1 cellular context compared by ENCODE assay signal in the genomic region with DNA sequence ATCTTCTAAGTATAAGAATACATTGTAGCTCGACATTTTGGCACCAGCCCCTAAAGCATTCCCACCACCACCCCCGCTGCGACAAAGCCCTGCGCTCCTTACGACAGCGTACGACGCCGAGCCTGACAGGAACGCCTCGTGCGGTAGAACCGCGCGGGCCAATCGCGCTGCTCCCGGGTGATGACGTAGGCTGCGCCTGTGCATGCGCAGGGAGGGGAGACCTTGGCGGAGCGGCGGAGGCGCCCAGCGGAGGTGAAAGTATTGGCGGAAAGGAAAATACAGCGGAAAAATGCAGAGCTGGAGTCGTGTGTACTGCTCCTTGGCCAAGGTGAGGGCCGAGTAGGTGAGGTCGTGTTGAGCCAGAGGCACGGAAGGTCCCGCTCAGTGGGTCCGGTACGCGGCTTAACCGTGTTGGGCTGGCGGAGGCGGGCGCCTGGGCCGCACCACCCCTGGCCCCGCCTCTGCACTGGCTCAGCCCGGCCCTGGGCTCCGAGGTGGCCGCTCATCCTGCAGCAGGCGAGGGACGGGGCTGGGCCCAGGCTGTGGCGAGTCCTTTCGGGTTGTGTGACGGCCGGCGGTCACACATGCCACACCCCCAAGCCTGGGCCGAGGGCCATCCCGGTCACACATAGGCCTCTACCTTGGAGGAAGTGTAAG.
A peak's percentile ranks its signal among the peaks of the same experiment; 100 is the strongest.
TF ChIP-seq lines count a peak whose summit lies in the region.

A gene with protein sequence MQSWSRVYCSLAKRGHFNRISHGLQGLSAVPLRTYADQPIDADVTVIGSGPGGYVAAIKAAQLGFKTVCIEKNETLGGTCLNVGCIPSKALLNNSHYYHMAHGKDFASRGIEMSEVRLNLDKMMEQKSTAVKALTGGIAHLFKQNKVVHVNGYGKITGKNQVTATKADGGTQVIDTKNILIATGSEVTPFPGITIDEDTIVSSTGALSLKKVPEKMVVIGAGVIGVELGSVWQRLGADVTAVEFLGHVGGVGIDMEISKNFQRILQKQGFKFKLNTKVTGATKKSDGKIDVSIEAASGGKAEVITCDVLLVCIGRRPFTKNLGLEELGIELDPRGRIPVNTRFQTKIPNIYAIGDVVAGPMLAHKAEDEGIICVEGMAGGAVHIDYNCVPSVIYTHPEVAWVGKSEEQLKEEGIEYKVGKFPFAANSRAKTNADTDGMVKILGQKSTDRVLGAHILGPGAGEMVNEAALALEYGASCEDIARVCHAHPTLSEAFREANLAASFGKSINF (plus strand): TSS at position 222 of the 657 bp plus-strand sequence. CDS start 68 bp downstream, at position 290.

TF ChIP-seq in H1, 55 proteins besides CTCF, POLR2A, EP300 and RAD21 (continued from another document):
- peak; percentile 84 for TF ChIP-seq NRF1 (IDR thresholded peaks at IDR 0.05; ENCODE audit: low read depth, low read length)
- TF ChIP-seq POLR2AphosphoS5 (IDR thresholded peaks at IDR 0.05; ENCODE audit: low read depth, low read length): peak; percentile 48; the same call in 1 of the 2 replicates
- TF ChIP-seq RBBP5 (IDR thresholded peaks at IDR 0.05; ENCODE audit: borderline replicate concordance, low read depth, low read length): 0 out of 2 replicates have a peak, but pooled peaks have one; percentile 66
- TF ChIP-seq MAFK (IDR thresholded peaks at IDR 0.05; ENCODE audit: low read depth, low read length): no peak
- TF ChIP-seq SAP30 (IDR thresholded peaks at IDR 0.05; ENCODE audit: insufficient read depth, insufficient replicate concordance, low read length): peak; percentile 50
